In genomic region chr9:85586684-85587083, GRCh38 we compare ENCODE assay signal across 23 cellular contexts.
A peak's percentile ranks its signal among the peaks of the same experiment; 100 is the strongest.
DNase-seq lines count a peak whose midpoint lies in the region; ATAC-seq, FAIRE-seq and TF ChIP-seq lines count a peak whose summit lies in the region.
"Had no signal": no experiment of that assay in that cellular context is flagged by ENCODE, and none has a peak within 500 bp of the region (broad histone marks: within the 10 kb centered on the region; RNA-seq: fewer than 3 reads in every experiment).

No MANE protein-coding gene starts in this region.

- H3K27ac ChIP-seq in HepG2 (ENCODE audit: extremely low read length, insufficient read depth, low read length) (no peak overlapping the region), right lobe of liver (no peak overlapping the region), small intestine (ENCODE audit: low read depth in 1 of 2, low read length in 1 of 2) (no peak overlapping the region)
- H3K27ac ChIP-seq: 22Rv1; BLaER1 treated with 17β-estradiol and CSF1 and Interleukin-3, amounts not matched to agents 10 nM and 100 nM; C4-2B had no signal

- FAIRE-seq in HepG2 (lab: Jason Lieb, UNC) (peak; percentile 83), small intestine (lab: Jason Lieb, UNC) (no peak)
- FAIRE-seq: D721Med, GM12891, GM19239 had no signal

- DNase-seq in DMS53 (lab: John Stamatoyannopoulos, UW) (peak; percentile 1), DMS53 treated with DMSO at 0.1 percent for 48 hours (lab: John Stamatoyannopoulos, UW; ENCODE audit: unreplicated experiment) (no peak), HepG2 (ENCODE audit: low spot score) (peak; percentile 65), right lobe of liver (no peak), WTC11 (ENCODE audit: low spot score) (no peak), small intestine (peak; percentile 5), AG20443 (ENCODE audit: low spot score) (no peak)
- DNase-seq in stimulated activated CD4-positive, alpha-beta T cell treated with anti-CD3 and anti-CD28 coated beads, Interleukin-4, amount 100 ng/mL, for 24 hours: no peak
- DNase-seq: ACHN; AML-193; Calu3; CD4-positive, alpha-beta T cell; CD8-positive, alpha-beta T cell; DMS79 treated with DMSO at 0.1 percent for 48 hours; GF-D8 had no signal

- no peaks in the 10 kb centered on the region for H3K9me3 Mint-ChIP-seq in WTC11
- H3K9me3 Mint-ChIP-seq: CD4-positive, alpha-beta T cell; CD8-positive, alpha-beta T cell had no signal

- H3K4me3 ChIP-seq in HepG2 (replicated peaks in 1 of 3; ENCODE audit: insufficient read depth in 1 of 3, low read depth in 2 of 3, low read length in 3 of 3): no peak overlapping the region
- no peak overlapping the region for H3K4me3 ChIP-seq in right lobe of liver
- H3K4me3 ChIP-seq in small intestine (ENCODE audit: low read depth in 1 of 2, low read length in 2 of 2): no peak overlapping the region
- H3K4me3 ChIP-seq: BLaER1 treated with 17β-estradiol and CSF1 and Interleukin-3, amounts not matched to agents 10 nM and 100 nM had no signal

- H3K27me3 ChIP-seq in HepG2 (ENCODE audit: control insufficient read depth in 1 of 2, insufficient read depth in 2 of 2, low read length in 2 of 2) (no peaks in the 10 kb centered on the region), right lobe of liver (no peaks in the 10 kb centered on the region), small intestine (ENCODE audit: control insufficient read depth in 2 of 2, insufficient read depth in 2 of 2, low read length in 2 of 2) (no peaks in the 10 kb centered on the region)
- H3K27me3 ChIP-seq: BLaER1 treated with 17β-estradiol and CSF1 and Interleukin-3, amounts not matched to agents 10 nM and 100 nM had no signal

- intact Hi-C loops in HepG2 (cut with micrococcal nuclease; ENCODE audit: unreplicated experiment) (no loop called here), right lobe of liver (cut with DNase I) (no loop called here)

- peaks cover 9% of the 10 kb centered on the region for H3K36me3 Mint-ChIP-seq in WTC11

- no peak for TF ChIP-seq RAD21 in HepG2 (CRISPR knock-in tag; IDR thresholded peaks at IDR 0.05)

- H3K27me3 Mint-ChIP-seq in WTC11 (ENCODE audit: low read depth): no peaks in the 10 kb centered on the region
- H3K27me3 Mint-ChIP-seq: B cell; CD4-positive, alpha-beta T cell had no signal

- no peaks in the 10 kb centered on the region for H4K20me1 ChIP-seq in HepG2 (ENCODE audit: insufficient read depth, low read length)

- TF ChIP-seq POLR2A in HepG2 (IDR thresholded peaks at IDR 0.05; ENCODE audit: insufficient read depth in 1 of 2, low read depth in 2 of 2, low read length in 2 of 2) (no peak), right lobe of liver (IDR thresholded peaks at IDR 0.05) (no peak)

- H3K9me3 ChIP-seq in HepG2 (ENCODE audit: low read length): no peaks in the 10 kb centered on the region
- H3K9me3 ChIP-seq in right lobe of liver: no peaks in the 10 kb centered on the region
- no peaks in the 10 kb centered on the region for H3K9me3 ChIP-seq in small intestine (ENCODE audit: control insufficient read depth, low read depth)
- H3K9me3 ChIP-seq: BLaER1 treated with 17β-estradiol and CSF1 and Interleukin-3, amounts not matched to agents 10 nM and 100 nM; Caco-2 had no signal

- POLR2A ChIA-PET in HepG2 (lab: Yijun Ruan, JAX) (interaction anchor here (0.6 kb wide), 1 partner anchor 25 kb away, joined by 3 read pairs; no protein-coding TSS in a partner anchor), WTC11 (lab: Charles Lee) (no interaction called here)

- no TSS peak for BruUV-seq in HepG2 (replicated peaks; lab: Mats Ljungman, UMichigan)

- no peak overlapping the region for H3K4me2 ChIP-seq in HepG2 (ENCODE audit: low read depth, low read length)
- H3K4me2 ChIP-seq: BLaER1 treated with 17β-estradiol and CSF1 and Interleukin-3, amounts not matched to agents 10 nM and 100 nM had no signal

- H2AFZ ChIP-seq in HepG2 (ENCODE audit: low read length): no peak overlapping the region

- 37% methylated on average over 3 of the region's 3 CpGs for WGBS in HepG2 (ENCODE audit: low lambda C conversion rate)
- 58% methylated on average over 3 of the region's 3 CpGs for WGBS in right lobe of liver (ENCODE audit: insufficient coverage, low coverage, low lambda C conversion rate, missing lambda C conversion rate)
- 59 to 76% (median 72%) methylated on average over 3 of the region's 3 CpGs for WGBS in small intestine, 3 donors

- no peak for TF ChIP-seq EP300 in HepG2 (IDR thresholded peaks at IDR 0.05; ENCODE audit: low read depth in 2 of 2, low read length in 2 of 2)
- TF ChIP-seq EP300 in HepG2 (CRISPR knock-in tag; IDR thresholded peaks at IDR 0.05; ENCODE audit: borderline replicate concordance): no peak

- CTCF ChIA-PET in HepG2 (lab: Yijun Ruan, JAX; ENCODE audit: low intra/inter-chr PET ratio, low total read pairs) (no interaction called here), WTC11 (lab: Charles Lee) (no interaction called here)

- H3K4me1 ChIP-seq in HepG2 (ENCODE audit: insufficient read depth, low read length) (peaks cover 10% of the 10 kb centered on the region), right lobe of liver (no peaks in the 10 kb centered on the region), small intestine (ENCODE audit: control insufficient read depth in 2 of 2, insufficient read depth in 1 of 2, low read depth in 1 of 2, low read length in 1 of 2) (no peaks in the 10 kb centered on the region)
- H3K4me1 ChIP-seq: BLaER1 treated with 17β-estradiol and CSF1 and Interleukin-3, amounts not matched to agents 10 nM and 100 nM; Caco-2 had no signal

- H3K27ac Mint-ChIP-seq in WTC11: no peak overlapping the region
- H3K27ac Mint-ChIP-seq: B cell; CD4-positive, alpha-beta T cell; CD8-positive, alpha-beta T cell had no signal

- TF ChIP-seq CTCF in HepG2 (CRISPR knock-in tag; IDR thresholded peaks at IDR 0.05): no peak
- TF ChIP-seq CTCF in right lobe of liver (IDR thresholded peaks at IDR 0.05): no peak
- TF ChIP-seq CTCF in WTC11 (IDR thresholded peaks at IDR 0.05): no peak

- peak; percentile 87 for ATAC-seq in HepG2
- ATAC-seq in right lobe of liver: no peak
- ATAC-seq in WTC11: no peak
- ATAC-seq: CD8-positive, alpha-beta T cell had no signal

- peaks cover 0 to 5% of the 10 kb centered on the region in 2 experiments; a peak in 1 of 5 replicates for H3K36me3 ChIP-seq in HepG2 (replicated peaks in 1 of 2; ENCODE audit: control insufficient read depth in 1 of 2, insufficient read depth in 2 of 2, low read length in 2 of 2)
- no peaks in the 10 kb centered on the region for H3K36me3 ChIP-seq in right lobe of liver
- H3K36me3 ChIP-seq in small intestine (ENCODE audit: control insufficient read depth in 2 of 2, insufficient read depth in 2 of 2, low read length in 2 of 2): no peaks in the 10 kb centered on the region

- H3K4me1 Mint-ChIP-seq in WTC11: no peaks in the 10 kb centered on the region
- H3K4me1 Mint-ChIP-seq: B cell had no signal

- H3K9ac ChIP-seq in HepG2 (ENCODE audit: insufficient read depth, low read depth, low read length): no peak overlapping the region
- H3K9ac ChIP-seq: BLaER1 treated with 17β-estradiol and CSF1 and Interleukin-3, amounts not matched to agents 10 nM and 100 nM had no signal

- no peaks in the 10 kb centered on the region for H3K79me2 ChIP-seq in HepG2 (ENCODE audit: insufficient read depth, low read length)

- in situ Hi-C loops in HepG2 (cut with HindIII; ENCODE audit: extremely low pct_ligation_motif_present, low pct_unique_long_range_greater_than_20kb): no loop called here

- no peak overlapping the region for H3K4me3 Mint-ChIP-seq in WTC11
- H3K4me3 Mint-ChIP-seq: B cell; CD4-positive, alpha-beta T cell; CD8-positive, alpha-beta T cell had no signal

TF ChIP-seq in HepG2, 621 proteins besides CTCF, POLR2A, EP300 and RAD21 (continues in another document):
- TF ChIP-seq ZNF761 (CRISPR knock-in tag; conservative IDR thresholded peaks at IDR 0.05) (no peak), ZNF644 (CRISPR knock-in tag; IDR thresholded peaks at IDR 0.05; ENCODE audit: low read depth) (peak; percentile 57; the same call in 1 of the 2 replicates), ZNF121 (CRISPR knock-in tag; IDR thresholded peaks at IDR 0.05) (no peak), HOMEZ (CRISPR knock-in tag; IDR thresholded peaks at IDR 0.05; ENCODE audit: low read depth) (0 out of 2 replicates have a peak, but pooled peaks have one; percentile 19), ZNF441 (CRISPR knock-in tag; IDR thresholded peaks at IDR 0.05; ENCODE audit: borderline replicate concordance) (peak; percentile 98), FOXA3 (CRISPR knock-in tag; IDR thresholded peaks at IDR 0.05) (0 out of 2 replicates have a peak, but pooled peaks have one; percentile 8)

TF ChIP-seq in WTC11, 78 proteins besides CTCF, POLR2A, EP300 and RAD21 (continues in another document):
- TF ChIP-seq PRDM15 (CRISPR knock-in tag; IDR thresholded peaks at IDR 0.05) (no peak), CBFB (CRISPR knock-in tag; IDR thresholded peaks at IDR 0.05; ENCODE audit: low read depth) (no peak), HMGA2 (CRISPR knock-in tag; IDR thresholded peaks at IDR 0.05) (no peak), NFATC4 (CRISPR knock-in tag; IDR thresholded peaks at IDR 0.05) (no peak), MAX (CRISPR knock-in tag; IDR thresholded peaks at IDR 0.05) (no peak)

Comparison
In these comparisons a context has a peak if more than half of its experiments do, and no peak if none do; other contexts are left out.
1. DNase-seq: peak in DMS53 (single experiment), HepG2 (single experiment) and small intestine (single experiment); none in DMS53 treated with DMSO at 0.1 percent for 48 hours (single experiment), right lobe of liver (0 of 3), WTC11 (single experiment), AG20443 (single experiment) and stimulated activated CD4-positive, alpha-beta T cell treated with anti-CD3 and anti-CD28 coated beads, Interleukin-4, amount 100 ng/mL, for 24 hours (single experiment).